ENCODE assay signal across 10 cellular contexts in the genomic region with DNA sequence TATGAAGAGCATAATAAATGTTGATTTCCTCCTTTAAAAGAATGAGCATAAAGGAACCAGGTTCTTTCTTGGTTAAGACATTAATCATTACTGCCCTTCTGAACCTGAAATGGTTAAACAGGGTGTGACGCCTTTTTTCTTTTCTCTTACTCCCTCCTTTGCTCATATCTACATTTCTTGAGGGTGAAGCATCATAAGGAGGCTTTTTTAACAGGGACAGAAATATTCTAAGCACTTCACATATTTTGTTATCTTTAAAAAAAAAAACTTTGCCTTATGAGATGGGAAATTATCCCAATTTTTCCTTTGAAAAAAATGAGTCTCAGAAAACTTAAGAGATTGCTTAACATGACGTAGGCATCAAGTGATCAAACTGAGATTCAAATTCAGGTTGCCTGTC.
"Had no signal": no experiment of that assay in that cellular context is flagged by ENCODE, and none has a peak within 500 bp of the region (broad histone marks: within the 10 kb centered on the region; RNA-seq: fewer than 3 reads in every experiment).

No MANE protein-coding gene starts in this region.

- H3K9me3 ChIP-seq: HAP-1 had no signal

- H3K27ac Mint-ChIP-seq: GM23338, HFFc6 had no signal

- FAIRE-seq: HTR-8/SVneo, K562 had no signal

- H3K36me3 ChIP-seq: HAP-1 had no signal

- H3K4me2 ChIP-seq: GM23338 had no signal

- H3K4me1 ChIP-seq: HAP-1 had no signal

- H3K9me3 Mint-ChIP-seq: GM23338 had no signal

- DNase-seq: H7, HFFc6, IMR-90, KG1 had no signal

- H3K27ac ChIP-seq: HL-60 had no signal

- H2AFZ ChIP-seq: GM23338 had no signal

- H3K4me3 ChIP-seq: GM23338, HAP-1, K562 had no signal

- ATAC-seq: GM23338, HCT116, K562 had no signal
